ENCODE assay signal across 1 cellular context in genomic region chr12:54379401-54380201, GRCh38.
TF ChIP-seq lines count a peak whose summit lies in the region.

No MANE protein-coding gene starts in this region.

TF ChIP-seq in HepG2, 621 proteins besides CTCF, POLR2A, EP300 and RAD21 (continued from another document and continues in another):
- TF ChIP-seq AHDC1 (CRISPR knock-in tag; IDR thresholded peaks at IDR 0.05; ENCODE audit: borderline replicate concordance) = no peak
- no peak for TF ChIP-seq ZNF225 (CRISPR knock-in tag; IDR thresholded peaks at IDR 0.05)
- TF ChIP-seq ZNF235 (CRISPR knock-in tag; IDR thresholded peaks at IDR 0.05; ENCODE audit: borderline replicate concordance) = no peak
- TF ChIP-seq CSRNP2 (CRISPR knock-in tag; conservative IDR thresholded peaks at IDR 0.05; ENCODE audit: low read depth) = no peak
- TF ChIP-seq ZBTB8A (CRISPR knock-in tag; IDR thresholded peaks at IDR 0.05; ENCODE audit: borderline replicate concordance, low read depth) = no peak
- TF ChIP-seq MEIS1 (CRISPR knock-in tag; IDR thresholded peaks at IDR 0.05; ENCODE audit: borderline replicate concordance) = no peak
- TF ChIP-seq ZNF20 (CRISPR knock-in tag; IDR thresholded peaks at IDR 0.05) = no peak
- TF ChIP-seq TEAD2 (CRISPR knock-in tag; IDR thresholded peaks at IDR 0.05) = no peak
- TF ChIP-seq ZFP36L1 (CRISPR knock-in tag; IDR thresholded peaks at IDR 0.05) = no peak
- TF ChIP-seq TCF7 (IDR thresholded peaks at IDR 0.05; ENCODE audit: low read depth) = no peak
- TF ChIP-seq MYNN (CRISPR knock-in tag; IDR thresholded peaks at IDR 0.05; ENCODE audit: low read depth) = no peak
- TF ChIP-seq SP2 (CRISPR knock-in tag; IDR thresholded peaks at IDR 0.05) = no peak
- TF ChIP-seq ELK4 (CRISPR knock-in tag; IDR thresholded peaks at IDR 0.05; ENCODE audit: borderline replicate concordance) = no peak
- TF ChIP-seq GATAD1 (CRISPR knock-in tag; IDR thresholded peaks at IDR 0.05) = peak; percentile 38; the same call in 1 of the 2 replicates
- no peak for TF ChIP-seq CBX2 (IDR thresholded peaks at IDR 0.05; ENCODE audit: low read depth, low read length)
- no peak for TF ChIP-seq CBX2 (CRISPR knock-in tag; IDR thresholded peaks at IDR 0.05; ENCODE audit: low read depth)
- TF ChIP-seq ZNF512 (CRISPR knock-in tag; IDR thresholded peaks at IDR 0.05) = no peak
- TF ChIP-seq ZNF441 (CRISPR knock-in tag; IDR thresholded peaks at IDR 0.05; ENCODE audit: borderline replicate concordance) = no peak
- 0 out of 2 replicates have a peak, but pooled peaks have one; percentile 38 for TF ChIP-seq THRA (CRISPR knock-in tag; IDR thresholded peaks at IDR 0.05; ENCODE audit: borderline replicate concordance)
- TF ChIP-seq ZNF30 (CRISPR knock-in tag; IDR thresholded peaks at IDR 0.05) = no peak
- TF ChIP-seq FOXM1 (CRISPR knock-in tag; IDR thresholded peaks at IDR 0.05) = no peak
- peak; percentile 59; the same call in 1 of the 2 replicates for TF ChIP-seq IRF2 (CRISPR knock-in tag; IDR thresholded peaks at IDR 0.05)
- TF ChIP-seq MYC (CRISPR knock-in tag; IDR thresholded peaks at IDR 0.05; ENCODE audit: borderline replicate concordance) = peak; percentile 60; the same call in 1 of the 2 replicates
- TF ChIP-seq CREB1 (IDR thresholded peaks at IDR 0.05) = no peak
- TF ChIP-seq CREB1 (CRISPR knock-in tag; IDR thresholded peaks at IDR 0.05) = no peak
- TF ChIP-seq TAF15 (IDR thresholded peaks at IDR 0.05; ENCODE audit: low read depth, low read length, poor library complexity, severe bottlenecking) = no peak
- TF ChIP-seq SOX13 (IDR thresholded peaks at IDR 0.05) = no peak
- no peak for TF ChIP-seq SOX13 (CRISPR knock-in tag; conservative IDR thresholded peaks at IDR 0.05 in 1 of 2, IDR thresholded peaks at IDR 0.05 in 1 of 2)
- TF ChIP-seq ZBTB10 (CRISPR knock-in tag; IDR thresholded peaks at IDR 0.05; ENCODE audit: borderline replicate concordance) = no peak
- TF ChIP-seq MEF2D (CRISPR knock-in tag; IDR thresholded peaks at IDR 0.05) = peak; percentile 74; the same call in 1 of the 2 replicates
- TF ChIP-seq ZSCAN9 (CRISPR knock-in tag; IDR thresholded peaks at IDR 0.05; ENCODE audit: borderline replicate concordance) = no peak
- TF ChIP-seq STAG1 (CRISPR knock-in tag; IDR thresholded peaks at IDR 0.05) = peak; percentile 85
- TF ChIP-seq ZSCAN22 (CRISPR knock-in tag; IDR thresholded peaks at IDR 0.05) = no peak
- no peak for TF ChIP-seq ZBTB4 (CRISPR knock-in tag; IDR thresholded peaks at IDR 0.05; ENCODE audit: borderline replicate concordance)
- TF ChIP-seq ZNF101 (CRISPR knock-in tag; IDR thresholded peaks at IDR 0.05; ENCODE audit: borderline replicate concordance, low read depth) = no peak
- TF ChIP-seq FOSL2 (CRISPR knock-in tag; IDR thresholded peaks at IDR 0.05) = peak; percentile 22; the same call in 1 of the 2 replicates
- no peak for TF ChIP-seq ZZZ3 (CRISPR knock-in tag; IDR thresholded peaks at IDR 0.05; ENCODE audit: borderline replicate concordance)
- peak; percentile 36; the same call in 1 of the 2 replicates for TF ChIP-seq ZNF792 (CRISPR knock-in tag; IDR thresholded peaks at IDR 0.05)
- TF ChIP-seq XBP1 (CRISPR knock-in tag; IDR thresholded peaks at IDR 0.05) = no peak
